Comparison of ENCODE assay signal across 9 cellular contexts in genomic region chr20:25310921-25311728, GRCh38.
A peak's percentile ranks its signal among the peaks of the same experiment; 100 is the strongest.
DNase-seq lines count a peak whose midpoint lies in the region; ATAC-seq and TF ChIP-seq lines count a peak whose summit lies in the region.
"Had no signal": no experiment of that assay in that cellular context is flagged by ENCODE, and none has a peak within 500 bp of the region (broad histone marks: within the 10 kb centered on the region; RNA-seq: fewer than 3 reads in every experiment).

No MANE protein-coding gene starts in this region.

- TF ChIP-seq EP300 in esophagus muscularis mucosa (IDR thresholded peaks at IDR 0.05) = no peak

- intact Hi-C loops in Calu3 (cut with micrococcal nuclease; ENCODE audit: unreplicated experiment) (loop anchor here (2.0 kb wide), 1 partner anchor 88 kb away; no protein-coding TSS in a partner anchor), esophagus muscularis mucosa (cut with DNase I) (loop anchor here (5.0 kb wide), 1 partner anchor 86 kb away; no protein-coding TSS in a partner anchor), posterior vena cava (cut with DNase I) (no loop called here)

- H3K27me3 Mint-ChIP-seq in Calu3 (ENCODE audit: unreplicated experiment) = no peaks in the 10 kb centered on the region

- H3K27ac Mint-ChIP-seq in Calu3 (ENCODE audit: unreplicated experiment) = peak overlapping the region; percentile 60

- CTCF ChIA-PET in Calu3 (lab: Charles Lee) = no interaction called here

- no peaks in the 10 kb centered on the region for H3K9me3 Mint-ChIP-seq in Calu3 (ENCODE audit: low read depth, unreplicated experiment)

- H3K27me3 ChIP-seq in Peyer's patch (no peaks in the 10 kb centered on the region), esophagus muscularis mucosa (no peaks in the 10 kb centered on the region)

- peak overlapping the region in 2 of 4 donors; percentile 15 to 28 for H3K4me3 ChIP-seq in Peyer's patch
- peak overlapping the region in 3 of 4 donors; percentile 20 to 41 (median 36) for H3K4me3 ChIP-seq in esophagus muscularis mucosa
- H3K4me3 ChIP-seq: lung had no signal

- H3K9me3 ChIP-seq in Peyer's patch (no peaks in the 10 kb centered on the region), esophagus muscularis mucosa (no peaks in the 10 kb centered on the region)

- no peak for TF ChIP-seq CTCF in Calu3 (IDR thresholded peaks at IDR 0.05; ENCODE audit: unreplicated experiment)
- no peak for TF ChIP-seq CTCF in Peyer's patch (IDR thresholded peaks at IDR 0.05)
- TF ChIP-seq CTCF in esophagus muscularis mucosa (IDR thresholded peaks at IDR 0.05) = no peak

- H3K36me3 Mint-ChIP-seq in Calu3 (ENCODE audit: insufficient read depth, unreplicated experiment) = peaks cover 17% of the 10 kb centered on the region

- TF ChIP-seq POLR2A in Peyer's patch (IDR thresholded peaks at IDR 0.05) (no peak), esophagus muscularis mucosa (IDR thresholded peaks at IDR 0.05; ENCODE audit: low read depth) (no peak)

- H3K27ac ChIP-seq in Peyer's patch = peak overlapping the region; percentile 59 to 97 (median 83)
- H3K27ac ChIP-seq in esophagus muscularis mucosa (replicated peaks in 1 of 4) = peak overlapping the region; percentile 67 to 79 (median 71)

- H3K36me3 ChIP-seq in Peyer's patch = peaks cover 0 to 25% (median 0%) of the 10 kb centered on the region in 3 donors
- peaks cover 4 to 42% (median 18%) of the 10 kb centered on the region in 4 donors for H3K36me3 ChIP-seq in esophagus muscularis mucosa

- no peak for DNase-seq in Calu3
- DNase-seq in Peyer's patch = peak in 1 of 3 donors; percentile 31
- DNase-seq in esophagus muscularis mucosa (ENCODE audit: extremely low spot score) = no peak
- DNase-seq in posterior vena cava (ENCODE audit: low spot score) = peak; percentile 78
- DNase-seq in effector CD8-positive, alpha-beta T cell (lab: John Stamatoyannopoulos, UW) = no peak
- no peak for DNase-seq in HT-29 (ENCODE audit: low spot score)
- DNase-seq in Ammon's horn (ENCODE audit: low spot score) = no peak

- WGBS in esophagus muscularis mucosa = 62% methylated on average over 5 of the region's 6 CpGs

- H3K4me1 ChIP-seq in Peyer's patch (peaks cover 3 to 39% (median 16%) of the 10 kb centered on the region in 4 donors), esophagus muscularis mucosa (peaks cover 23 to 38% (median 29%) of the 10 kb centered on the region in 4 donors)

- H3K4me3 Mint-ChIP-seq in Calu3 (ENCODE audit: low read depth, unreplicated experiment) = peak overlapping the region; percentile 39

- peaks cover 11% of the 10 kb centered on the region for H3K4me1 Mint-ChIP-seq in Calu3 (ENCODE audit: low read depth, unreplicated experiment)

- ATAC-seq in GM21529 (IDR thresholded peaks at IDR 0.05; ENCODE audit: unreplicated experiment) = no peak

- BruUV-seq in Calu3 (replicated peaks; lab: Mats Ljungman, UMichigan) = no TSS peak

Comparison
In these comparisons a context has a peak if more than half of its experiments do, and no peak if none do; other contexts are left out.
1. intact Hi-C loops: an anchor here in Calu3 (2.0 kb wide) and esophagus muscularis mucosa (5.0 kb wide); none called in posterior vena cava.